Comparison of ENCODE assay signal across 20 cellular contexts in genomic region chr17:80822021-80822699, GRCh38.
DNase-seq lines count a peak whose midpoint lies in the region; TF ChIP-seq lines count a peak whose summit lies in the region.
"Had no signal": no experiment of that assay in that cellular context is flagged by ENCODE, and none has a peak within 500 bp of the region (broad histone marks: within the 10 kb centered on the region; RNA-seq: fewer than 3 reads in every experiment).

No MANE protein-coding gene starts in this region.

- DNase-seq in activated effector memory CD4-positive, alpha-beta T cell treated with anti-CD3 and anti-CD28 coated beads, Interleukin-2, amount 50 U/mL, for 16 hours: peak; percentile 57
- no peak for DNase-seq in activated effector memory CD4-positive, alpha-beta T cell treated with Interleukin-2 at 50 U/mL for 16 hours
- DNase-seq in hepatocyte (ENCODE audit: low spot score) (no peak), spleen (peak; percentile 45), NCI-H2029 treated with DMSO at 0.1 percent for 48 hours (lab: John Stamatoyannopoulos, UW) (no peak), mesenchymal stem cell (no peak), GM10248 (ENCODE audit: extremely low spot score) (no peak)
- DNase-seq: activated B cell treated with CpG ODN at 0.5 μM for 24 hours; activated CD4-positive, alpha-beta memory T cell treated with anti-CD3 and anti-CD28 coated beads, Interleukin-2, amount 10 ng/mL, durations not matched to agents 7 days and 5 days; HCEC 1CT; NCI-H1105; NCI-H774; RPMI8226; SK-N-SH; stimulated activated CD4-positive, alpha-beta T cell treated with anti-CD3 and anti-CD28 coated beads, Interleukin-2, amount 100 ng/mL, for 24 hours; T-helper 9 cell had no signal

- TF ChIP-seq POLR2A in spleen (IDR thresholded peaks at IDR 0.05): no peak

- H4K20me1 ChIP-seq in KMS-11 (ENCODE audit: insufficient read depth): no peaks in the 10 kb centered on the region
- no peaks in the 10 kb centered on the region for H4K20me1 ChIP-seq in hepatocyte (ENCODE audit: insufficient read depth, poor library complexity, severe bottlenecking)

- H2AK5ac ChIP-seq in mesenchymal stem cell (ENCODE audit: low read length, severe bottlenecking): no peak overlapping the region

- no peak overlapping the region for H3K4ac ChIP-seq in mesenchymal stem cell (ENCODE audit: low read depth in 1 of 2, low read length in 2 of 2)

- H4K91ac ChIP-seq in mesenchymal stem cell (ENCODE audit: low read length): no peak overlapping the region

- H2BK15ac ChIP-seq in mesenchymal stem cell (ENCODE audit: low read depth, poor library complexity, severe bottlenecking): no peak overlapping the region

- TF ChIP-seq CTCF in KMS-11 (conservative IDR thresholded peaks at IDR 0.05; ENCODE audit: low read depth, low read length): no peak
- TF ChIP-seq CTCF in hepatocyte (IDR thresholded peaks at IDR 0.05; ENCODE audit: poor library complexity): no peak
- no peak for TF ChIP-seq CTCF in spleen (IDR thresholded peaks at IDR 0.05 in 8 of 11, conservative IDR thresholded peaks at IDR 0.05 in 3 of 11)
- no peak for TF ChIP-seq CTCF in GM10248 (IDR thresholded peaks at IDR 0.05; ENCODE audit: control extremely low read depth, extremely low read depth, low read depth, missing control alignments)

- H2AFZ ChIP-seq in KMS-11 (ENCODE audit: low read depth) (0 out of 2 replicates have a peak overlapping the region, but pooled peaks have one; percentile 52), hepatocyte (no peak overlapping the region), mesenchymal stem cell (ENCODE audit: low read depth, low read length) (no peak overlapping the region)

- no peak overlapping the region for H3K23ac ChIP-seq in mesenchymal stem cell (ENCODE audit: low read length in 2 of 2)

- H2BK120ac ChIP-seq in mesenchymal stem cell (ENCODE audit: low read depth, low read length): no peak overlapping the region

- H3K27me3 ChIP-seq in KMS-11 (ENCODE audit: insufficient read depth, low read depth) (no peaks in the 10 kb centered on the region), hepatocyte (no peaks in the 10 kb centered on the region), spleen (replicated peaks in 1 of 7) (no peaks in the 10 kb centered on the region), mesenchymal stem cell (ENCODE audit: control insufficient read depth in 1 of 2, insufficient read depth in 1 of 2, low read length in 2 of 2) (no peaks in the 10 kb centered on the region)
- H3K27me3 ChIP-seq: dorsolateral prefrontal cortex had no signal

- WGBS in hepatocyte (ENCODE audit: low lambda C conversion rate, missing lambda C conversion rate): 98% methylated on average over 36 of the region's 36 CpGs
- WGBS in spleen, 5 donors: 94 to 97% (median 96%) methylated on average over 36 of the region's 36 CpGs
- 98% methylated on average over 36 of the region's 36 CpGs for WGBS in mesenchymal stem cell

- POLR2A ChIA-PET in GM10248 (lab: Yijun Ruan, JAX): no interaction called here

- intact Hi-C loops in spleen (cut with DNase I; ENCODE audit: low total_unique reads): no loop called here

- no peak overlapping the region for H2BK12ac ChIP-seq in mesenchymal stem cell (ENCODE audit: low read length in 2 of 2)

- H3K4me1 ChIP-seq in KMS-11 (ENCODE audit: low read depth, poor library complexity, severe bottlenecking): peaks cover 23% of the 10 kb centered on the region
- peaks cover 17% of the 10 kb centered on the region for H3K4me1 ChIP-seq in hepatocyte (ENCODE audit: insufficient read depth)
- H3K4me1 ChIP-seq in spleen: peaks cover 0 to 45% (median 18%) of the 10 kb centered on the region in 6 donors
- H3K4me1 ChIP-seq in mesenchymal stem cell (ENCODE audit: control insufficient read depth, insufficient read depth, low read depth, low read length): peaks cover 14% of the 10 kb centered on the region

- no peaks in the 10 kb centered on the region for H3K9me2 ChIP-seq in hepatocyte (replicated peaks; ENCODE audit: insufficient read depth)
- H3K9me2 ChIP-seq: SK-N-SH had no signal

- peaks cover 14% of the 10 kb centered on the region for H3K79me1 ChIP-seq in mesenchymal stem cell (replicated peaks; ENCODE audit: low read length, poor library complexity, severe bottlenecking)

- CTCF ChIA-PET in GM10248 (lab: Yijun Ruan, JAX): no interaction called here

- H3K36me3 ChIP-seq in KMS-11 (ENCODE audit: insufficient read depth) (0 out of 2 replicates have a peak, but pooled peaks cover 3% of the 10 kb centered on the region), hepatocyte (replicated peaks; ENCODE audit: insufficient read depth, low read depth) (no peaks in the 10 kb centered on the region), spleen (peaks cover 0 to 58% (median 17%) of the 10 kb centered on the region in 6 donors), mesenchymal stem cell (ENCODE audit: control insufficient read depth in 1 of 2, insufficient read depth in 2 of 2, low read depth in 1 of 2, low read length in 2 of 2) (peaks cover 35 to 41% of the 10 kb centered on the region in 2 experiments)

- H3K79me2 ChIP-seq in KMS-11 (ENCODE audit: insufficient read depth, low read depth) (no peaks in the 10 kb centered on the region), hepatocyte (no peaks in the 10 kb centered on the region)

- H3K4me2 ChIP-seq in KMS-11: peak overlapping the region; percentile 93
- H3K4me2 ChIP-seq in hepatocyte: no peak overlapping the region
- no peak overlapping the region for H3K4me2 ChIP-seq in mesenchymal stem cell (ENCODE audit: low read length, poor library complexity, severe bottlenecking)
- H3K4me2 ChIP-seq: SK-N-SH had no signal

- H3K4me3 ChIP-seq in KMS-11 (IDR thresholded peaks at IDR 0.05; ENCODE audit: insufficient read depth, low read depth, low read length): no peak overlapping the region
- H3K4me3 ChIP-seq in hepatocyte: no peak overlapping the region
- no peak overlapping the region for H3K4me3 ChIP-seq in spleen
- no peak overlapping the region for H3K4me3 ChIP-seq in mesenchymal stem cell (ENCODE audit: insufficient read depth in 1 of 2, low read depth in 1 of 2, low read length in 2 of 2)
- H3K4me3 ChIP-seq: skin epidermis had no signal

- no peak overlapping the region for H3K14ac ChIP-seq in mesenchymal stem cell (ENCODE audit: low read length in 2 of 2)

- H3K18ac ChIP-seq in mesenchymal stem cell (ENCODE audit: low read depth in 1 of 2, low read length in 2 of 2): no peak overlapping the region

- no peak overlapping the region for H2BK5ac ChIP-seq in mesenchymal stem cell (ENCODE audit: low read depth, low read length, poor library complexity, severe bottlenecking)

- no peak overlapping the region for H4K8ac ChIP-seq in mesenchymal stem cell (ENCODE audit: low read length)

- no peaks in the 10 kb centered on the region for H3K9me3 ChIP-seq in hepatocyte (ENCODE audit: low read depth)
- no peaks in the 10 kb centered on the region for H3K9me3 ChIP-seq in spleen
- H3K9me3 ChIP-seq in mesenchymal stem cell (ENCODE audit: control insufficient read depth, low read length): no peaks in the 10 kb centered on the region
- H3K9me3 ChIP-seq: SK-N-SH had no signal

- H3K9ac ChIP-seq in KMS-11 (peak overlapping the region; percentile 79; the same call in 1 of the 2 replicates), mesenchymal stem cell (ENCODE audit: low read length) (no peak overlapping the region)
- H3K9ac ChIP-seq: SK-N-SH had no signal

- H3K27ac ChIP-seq in KMS-11 (peak overlapping the region; percentile 96), hepatocyte (peak overlapping the region; percentile 58), spleen (no peak overlapping the region), mesenchymal stem cell (ENCODE audit: low read length, poor library complexity, severe bottlenecking) (no peak overlapping the region)
- H3K27ac ChIP-seq: dorsolateral prefrontal cortex, HL-60, skin epidermis had no signal

Comparison
In these comparisons a context has a peak if more than half of its experiments do, and no peak if none do; other contexts are left out.
1. DNase-seq: peak in activated effector memory CD4-positive, alpha-beta T cell treated with anti-CD3 and anti-CD28 coated beads, Interleukin-2, amount 50 U/mL, for 16 hours (single experiment) and spleen (single experiment); none in activated effector memory CD4-positive, alpha-beta T cell treated with Interleukin-2 at 50 U/mL for 16 hours (single experiment), hepatocyte (single experiment), NCI-H2029 treated with DMSO at 0.1 percent for 48 hours (single experiment), mesenchymal stem cell (single experiment) and GM10248 (single experiment).
2. H3K27ac ChIP-seq: peak in KMS-11 (single experiment) and hepatocyte (single experiment); none in spleen (0 of 8) and mesenchymal stem cell (single experiment).